Comparison of ENCODE assay signal across 11 cellular contexts in the genomic region with DNA sequence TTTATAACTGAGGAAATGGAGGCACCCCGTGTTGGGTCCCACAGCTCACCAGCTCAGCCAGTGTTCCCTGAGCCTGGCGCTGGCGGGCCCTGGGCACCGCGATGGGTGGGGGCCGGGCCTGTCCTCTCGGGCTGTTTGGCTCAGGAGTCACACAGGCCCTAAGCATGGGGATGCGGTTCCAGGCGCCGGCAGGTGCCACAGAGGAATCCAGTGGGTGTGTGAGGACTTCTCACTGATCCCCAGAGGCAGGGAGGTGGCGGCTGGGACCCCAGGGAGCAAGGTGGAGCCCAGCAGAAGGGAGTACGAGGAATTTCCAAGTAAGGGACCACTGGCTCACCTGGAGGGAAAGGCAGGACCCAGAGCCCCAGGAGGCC. TPM values are rescaled to one million over a fixed set of nuclear protein-coding genes. Genes with fewer than 3 reads are reported as not detected.
"Had no signal": no experiment of that assay in that cellular context is flagged by ENCODE, and none has a peak within 500 bp of the region (broad histone marks: within the 10 kb centered on the region; RNA-seq: fewer than 3 reads in every experiment).

No MANE protein-coding gene starts in this region.

- H3K9me3 Mint-ChIP-seq: dendritic cell treated with granulocyte-macrophage colony-stimulating factor and Interleukin-4, amounts not matched to agents 40 ng/mL and 50 ng/mL, for 4 days had no signal

- H3K4me3 Mint-ChIP-seq: brain; dendritic cell treated with granulocyte-macrophage colony-stimulating factor and Interleukin-4, amounts not matched to agents 40 ng/mL and 50 ng/mL, for 4 days; mesothelial cell of epicardium; neural crest cell had no signal

- H3K4me1 Mint-ChIP-seq: mesothelial cell of epicardium, neural crest cell had no signal

- DNase-seq: activated gamma-delta T cell; amygdala; retina; SIG-M5; stimulated activated naive CD4-positive, alpha-beta T cell had no signal

- H3K36me3 Mint-ChIP-seq: brain, mesothelial cell of epicardium had no signal

- H3K27ac Mint-ChIP-seq: brain; dendritic cell treated with granulocyte-macrophage colony-stimulating factor and Interleukin-4, amounts not matched to agents 40 ng/mL and 50 ng/mL, for 4 days; mesothelial cell of epicardium had no signal

- ATAC-seq: activated CD4-positive, CD25-positive, alpha-beta regulatory T cell treated with anti-CD3 and anti-CD28 coated beads, Interleukin-2, amount 50 U/mL, for 24 hours had no signal

RNA-seq across cellular contexts. Expression of a gene that starts 57.5 kb away (rescaled TPM):
- total RNA-seq: mesothelial cell of epicardium, myocyte had no signal
